In genomic region chr3:157755254-157755653, GRCh38 we compare ENCODE assay signal across 17 cellular contexts.
DNase-seq lines count a peak whose midpoint lies in the region; ATAC-seq, FAIRE-seq and TF ChIP-seq lines count a peak whose summit lies in the region.
"Had no signal": no experiment of that assay in that cellular context is flagged by ENCODE, and none has a peak within 500 bp of the region (broad histone marks: within the 10 kb centered on the region; RNA-seq: fewer than 3 reads in every experiment).

No MANE protein-coding gene starts in this region.

- TF ChIP-seq CTCF in BE2C (IDR thresholded peaks at IDR 0.05; ENCODE audit: low read depth, low read length) (peak; percentile 54), Loucy (conservative IDR thresholded peaks at IDR 0.05; ENCODE audit: low read length) (0 out of 2 replicates have a peak, but pooled peaks have one; percentile 11), choroid plexus epithelial cell (conservative IDR thresholded peaks at IDR 0.05; ENCODE audit: low read depth, low read length) (peak; percentile 51), D721Med (IDR thresholded peaks at IDR 0.05; ENCODE audit: insufficient read depth, missing control alignments) (no peak)

- H3K36me3 ChIP-seq in BE2C, result no peaks in the 10 kb centered on the region
- H3K36me3 ChIP-seq in Loucy (ENCODE audit: insufficient read depth, low read length), result no peaks in the 10 kb centered on the region
- no peaks in the 10 kb centered on the region for H3K36me3 ChIP-seq in mesodermal cell (ENCODE audit: control insufficient read depth, insufficient read depth, low read length)
- H3K36me3 ChIP-seq: sigmoid colon had no signal

- no peak overlapping the region for H3K4me2 ChIP-seq in Loucy (ENCODE audit: low read depth, low read length, poor library complexity, severe bottlenecking)

- H3K27ac ChIP-seq in mesodermal cell (ENCODE audit: low read depth, low read length, severe bottlenecking), result peak overlapping the region; percentile 70
- H3K27ac ChIP-seq: sigmoid colon had no signal

- H4K20me1 ChIP-seq in Loucy (ENCODE audit: insufficient read depth, low read length, poor library complexity, severe bottlenecking), result no peaks in the 10 kb centered on the region

- peaks cover 10% of the 10 kb centered on the region for H3K4me1 ChIP-seq in BE2C
- no peaks in the 10 kb centered on the region for H3K4me1 ChIP-seq in Loucy (ENCODE audit: insufficient read depth, low read length, poor library complexity, severe bottlenecking)
- no peaks in the 10 kb centered on the region for H3K4me1 ChIP-seq in mesodermal cell (ENCODE audit: control insufficient read depth, insufficient read depth, low read length, poor library complexity, severe bottlenecking)
- H3K4me1 ChIP-seq: sigmoid colon had no signal

- no peak for ATAC-seq in HG02973 (IDR thresholded peaks at IDR 0.05; ENCODE audit: unreplicated experiment)
- ATAC-seq in GM19035 (IDR thresholded peaks at IDR 0.05; ENCODE audit: unreplicated experiment), result no peak
- ATAC-seq: activated T-helper 17 cell treated with anti-CD3 and anti-CD28 coated beads, Interleukin-2, amount 50 U/mL, for 72 hours had no signal

- WGBS in mesodermal cell (ENCODE audit: insufficient coverage in 2 of 2), 2 experiments, result 68 to 88% methylated on average over 4 of the region's 5 CpGs

- H3K27me3 ChIP-seq in BE2C (no peaks in the 10 kb centered on the region), Loucy (ENCODE audit: insufficient read depth, low read length, poor library complexity, severe bottlenecking) (no peaks in the 10 kb centered on the region)
- H3K27me3 ChIP-seq: sigmoid colon had no signal

- no peaks in the 10 kb centered on the region for H3K9me3 ChIP-seq in BE2C
- H3K9me3 ChIP-seq in Loucy (ENCODE audit: insufficient read depth, low read depth, low read length), result no peaks in the 10 kb centered on the region
- H3K9me3 ChIP-seq in mesodermal cell (ENCODE audit: control insufficient read depth, low read length), result no peaks in the 10 kb centered on the region
- H3K9me3 ChIP-seq: sigmoid colon had no signal

- FAIRE-seq in D721Med (lab: Jason Lieb, UNC), result no peak

- no peak overlapping the region for H3K9ac ChIP-seq in Loucy (ENCODE audit: low read depth, low read length, poor library complexity, severe bottlenecking)

- DNase-seq in BE2C, result no peak
- DNase-seq in choroid plexus epithelial cell (ENCODE audit: low read depth), result peak; percentile 17
- DNase-seq in D721Med (ENCODE audit: insufficient read length, low spot score), result no peak
- DNase-seq in NCI-H226, result no peak
- DNase-seq: activated CD4-positive, alpha-beta memory T cell treated with anti-CD3 and anti-CD28 coated beads for 36 hours; CD4-positive, CD25-positive, alpha-beta regulatory T cell; effector memory CD4-positive, alpha-beta T cell; H7; NCI-H1092 treated with DMSO at 0.1 percent for 48 hours; NCI-H446 treated with DMSO at 0.1 percent for 48 hours; Right ventricle myocardium superior; sigmoid colon had no signal

- H3F3A ChIP-seq in Loucy (ENCODE audit: low read depth), result no peaks in the 10 kb centered on the region

- H3K4me3 ChIP-seq in BE2C (ENCODE audit: low read depth, low read length), result no peak overlapping the region
- H3K4me3 ChIP-seq in Loucy (ENCODE audit: low read length, poor library complexity, severe bottlenecking), result no peak overlapping the region
- no peak overlapping the region for H3K4me3 ChIP-seq in choroid plexus epithelial cell (ENCODE audit: low read depth, low read length)
- H3K4me3 ChIP-seq in mesodermal cell (ENCODE audit: extremely low read depth, insufficient read depth, low read length, poor library complexity, severe bottlenecking), result no peak overlapping the region
- H3K4me3 ChIP-seq: sigmoid colon had no signal

- H3K79me2 ChIP-seq in Loucy (ENCODE audit: insufficient read depth, low read length), result no peaks in the 10 kb centered on the region

- H2AFZ ChIP-seq in Loucy (ENCODE audit: low read length), result no peak overlapping the region

- H3K9me2 ChIP-seq in Loucy (replicated peaks; ENCODE audit: low read depth, low read length), result no peaks in the 10 kb centered on the region
